ENCODE assay signal across 8 cellular contexts in genomic region chr4:169611991-169612868, GRCh38. TPM values are rescaled to one million over a fixed set of nuclear protein-coding genes. Genes with fewer than 3 reads are reported as not detected.
DNase-seq lines count a peak whose midpoint lies in the region; ATAC-seq and TF ChIP-seq lines count a peak whose summit lies in the region.

TSS of gene NEK1 (minus strand) at chr4:169612583. CDS start at chr4:169602630, 9,953 bp downstream.

- no peaks in the 10 kb centered on the region for H3K27me3 ChIP-seq in WERI-Rb-1 (ENCODE audit: insufficient read depth, low read depth, severe bottlenecking)
- no peaks in the 10 kb centered on the region for H3K27me3 ChIP-seq in breast epithelium

- H3K36me3 Mint-ChIP-seq in immature natural killer cell = peaks cover 0 to under 1% (median 0%) of the 10 kb centered on the region in 3 donors

- in situ Hi-C loops in ACHN (cut with HindIII; ENCODE audit: low pct_ligation_motif_present, low pct_unique_long_range_greater_than_20kb, low sequenced_read_pairs) = no loop called here

- peaks cover 28 to 39% of the 10 kb centered on the region in 2 donors for H3K4me1 Mint-ChIP-seq in immature natural killer cell

- peak within 1 kb of the TSS; percentile 96 to 100 (median 100) for H3K27ac Mint-ChIP-seq in immature natural killer cell

- H3K4me3 ChIP-seq in WERI-Rb-1 (ENCODE audit: low read depth, low read length) (peak within 1 kb of the TSS; percentile 82), breast epithelium (peak within 1 kb of the TSS; percentile 56 to 79 (median 64))

- H3K36me3 ChIP-seq in WERI-Rb-1 = peaks cover 6% of the 10 kb centered on the region
- no peaks in the 10 kb centered on the region for H3K36me3 ChIP-seq in breast epithelium

- H3K27ac ChIP-seq in WERI-Rb-1 = peak within 1 kb of the TSS; percentile 85
- H3K27ac ChIP-seq in breast epithelium = peak within 1 kb of the TSS; percentile 96 to 97

- peaks cover 3 to 4% of the 10 kb centered on the region in 2 donors for H3K4me1 ChIP-seq in breast epithelium

- DNase-seq in ACHN (peak; percentile 88), NCI-H2227 (lab: John Stamatoyannopoulos, UW; ENCODE audit: unreplicated experiment) (peak; percentile 88), WERI-Rb-1 (peak; percentile 96), breast epithelium (ENCODE audit: low spot score in 2 of 2) (peak; percentile 68 to 79), immature natural killer cell (peak; percentile 87 to 89 (median 89)), smooth muscle cell of the brain vasculature (ENCODE audit: low read depth, low spot score) (peak; percentile 69)

- peak within 1 kb of the TSS; percentile 91 to 99 (median 95) for H3K4me3 Mint-ChIP-seq in immature natural killer cell

- peak; percentile 79 for TF ChIP-seq POLR2A in breast epithelium (IDR thresholded peaks at IDR 0.05)

- ATAC-seq in GM18907 (IDR thresholded peaks at IDR 0.05; ENCODE audit: unreplicated experiment) (peak; percentile 96), HG03139 (IDR thresholded peaks at IDR 0.05; ENCODE audit: unreplicated experiment) (peak; percentile 93)

- H3K9me3 Mint-ChIP-seq in immature natural killer cell = no peaks in the 10 kb centered on the region

- H3K9me3 ChIP-seq in WERI-Rb-1 (ENCODE audit: severe bottlenecking) = no peaks in the 10 kb centered on the region
- H3K9me3 ChIP-seq in breast epithelium = no peaks in the 10 kb centered on the region

- intact Hi-C loops in breast epithelium (cut with DNase I; ENCODE audit: low total_unique reads) = loop anchor here (5.0 kb wide), 1 partner anchor 65 kb away; no protein-coding TSS in a partner anchor

- TF ChIP-seq CTCF in WERI-Rb-1 (IDR thresholded peaks at IDR 0.05; ENCODE audit: low read depth, low read length) (0 out of 2 replicates have a peak, but pooled peaks have one; percentile 21), breast epithelium (IDR thresholded peaks at IDR 0.05) (no peak)

- peaks cover 6 to 10% (median 8%) of the 10 kb centered on the region in 3 donors for H3K27me3 Mint-ChIP-seq in immature natural killer cell (ENCODE audit: low read depth in 3 of 3)

RNA-seq across cellular contexts. Expression of gene NEK1, which starts in this region (rescaled TPM):
- 10 to 100 TPM; 14.4 to 18.1 (median 14.7) TPM for total RNA-seq in breast epithelium
- 10 to 100 TPM in 1 of 3 donors, 1 to 10 TPM in 2; 2.5 to 12.8 (median 5.8) TPM for polyA plus RNA-seq in immature natural killer cell

Comparison
In these comparisons a context has a peak if more than half of its experiments do, and no peak if none do; other contexts are left out.
1. Peak in every context shown above with its lines: DNase-seq, ATAC-seq, H3K4me3 ChIP-seq and H3K27ac ChIP-seq.